ENCODE assay signal across 10 cellular contexts in genomic region chr6:70371454-70372105, GRCh38. TPM values are rescaled to one million over a fixed set of nuclear protein-coding genes. Genes with fewer than 3 reads are reported as not detected.
DNase-seq lines count a peak whose midpoint lies in the region; ATAC-seq, FAIRE-seq and TF ChIP-seq lines count a peak whose summit lies in the region.
"Had no signal": no experiment of that assay in that cellular context is flagged by ENCODE, and none has a peak within 500 bp of the region (broad histone marks: within the 10 kb centered on the region; RNA-seq: fewer than 3 reads in every experiment).

No MANE protein-coding gene starts in this region.

- no peaks in the 10 kb centered on the region for H3K4me1 Mint-ChIP-seq in activated CD8-positive, alpha-beta T cell treated with anti-CD3 and anti-CD28 coated beads for 36 hours (ENCODE audit: low read depth)
- H3K4me1 Mint-ChIP-seq in activated CD8-positive, alpha-beta T cell treated with anti-CD3 and anti-CD28 coated beads, Interleukin-2, amount 10 ng/mL, durations not matched to agents 7 days and 5 days (ENCODE audit: low read depth): no peaks in the 10 kb centered on the region
- peaks cover 9% of the 10 kb centered on the region for H3K4me1 Mint-ChIP-seq in astrocyte (ENCODE audit: low read depth, unreplicated experiment)
- peaks cover 5% of the 10 kb centered on the region for H3K4me1 Mint-ChIP-seq in type B pancreatic cell (ENCODE audit: unreplicated experiment)
- H3K4me1 Mint-ChIP-seq: activated naive CD8-positive, alpha-beta T cell treated with anti-CD3 and anti-CD28 coated beads, Interleukin-2, amount 10 ng/mL, durations not matched to agents 7 days and 5 days had no signal

- H3K27me3 ChIP-seq in astrocyte (ENCODE audit: insufficient read depth, low read length): peaks cover 33% of the 10 kb centered on the region
- H3K27me3 ChIP-seq: BLaER1 treated with 17β-estradiol and CSF1 and Interleukin-3, amounts not matched to agents 10 nM and 100 nM had no signal

- no peak overlapping the region for H2AFZ ChIP-seq in astrocyte (ENCODE audit: low read depth, low read length)

- peak; percentile 23 for FAIRE-seq in astrocyte (lab: Jason Lieb, UNC)

- no peaks in the 10 kb centered on the region for H4K20me1 ChIP-seq in astrocyte (ENCODE audit: insufficient read depth, low read length)
- H4K20me1 ChIP-seq: BLaER1 treated with 17β-estradiol and CSF1 and Interleukin-3, amounts not matched to agents 10 nM and 100 nM had no signal

- no peak overlapping the region for H3K27ac ChIP-seq in astrocyte (ENCODE audit: low read depth, low read length)
- H3K27ac ChIP-seq: BLaER1 treated with 17β-estradiol and CSF1 and Interleukin-3, amounts not matched to agents 10 nM and 100 nM had no signal

- POLR2A ChIA-PET in activated CD8-positive, alpha-beta T cell treated with anti-CD3 and anti-CD28 coated beads for 36 hours (lab: Charles Lee): no interaction called here
- POLR2A ChIA-PET in activated CD8-positive, alpha-beta T cell treated with anti-CD3 and anti-CD28 coated beads, Interleukin-2, amount 10 ng/mL, durations not matched to agents 7 days and 5 days (lab: Charles Lee): no interaction called here

- H3K9me3 Mint-ChIP-seq in activated CD8-positive, alpha-beta T cell treated with anti-CD3 and anti-CD28 coated beads for 36 hours: no peaks in the 10 kb centered on the region
- H3K9me3 Mint-ChIP-seq in activated CD8-positive, alpha-beta T cell treated with anti-CD3 and anti-CD28 coated beads, Interleukin-2, amount 10 ng/mL, durations not matched to agents 7 days and 5 days (ENCODE audit: insufficient read depth): no peaks in the 10 kb centered on the region
- H3K9me3 Mint-ChIP-seq in astrocyte (ENCODE audit: unreplicated experiment) (no peaks in the 10 kb centered on the region), type B pancreatic cell (no peaks in the 10 kb centered on the region)
- H3K9me3 Mint-ChIP-seq: activated naive CD8-positive, alpha-beta T cell treated with anti-CD3 and anti-CD28 coated beads, Interleukin-2, amount 10 ng/mL, durations not matched to agents 7 days and 5 days had no signal

- H3K4me1 ChIP-seq in astrocyte (ENCODE audit: insufficient read depth, low read length): no peaks in the 10 kb centered on the region

- DNase-seq in activated CD8-positive, alpha-beta T cell treated with anti-CD3 and anti-CD28 coated beads for 36 hours: no peak
- DNase-seq in activated CD8-positive, alpha-beta T cell treated with anti-CD3 and anti-CD28 coated beads, Interleukin-2, amount 10 ng/mL, durations not matched to agents 7 days and 5 days: no peak
- peak; percentile 27 to 86 for DNase-seq in NCI-H446 (lab: John Stamatoyannopoulos, UW)
- DNase-seq in astrocyte (ENCODE audit: low read depth): peak; percentile 64
- DNase-seq in iris pigment epithelial cell (ENCODE audit: low read depth): peak; percentile 74
- DNase-seq in type B pancreatic cell (ENCODE audit: extremely low spot score, unreplicated experiment): no peak
- DNase-seq in posterior vena cava (ENCODE audit: low spot score): no peak
- DNase-seq: activated naive CD8-positive, alpha-beta T cell treated with anti-CD3 and anti-CD28 coated beads, Interleukin-2, amount 10 ng/mL, durations not matched to agents 7 days and 5 days had no signal

- no peak overlapping the region for H3K4me3 Mint-ChIP-seq in activated CD8-positive, alpha-beta T cell treated with anti-CD3 and anti-CD28 coated beads for 36 hours
- H3K4me3 Mint-ChIP-seq in activated CD8-positive, alpha-beta T cell treated with anti-CD3 and anti-CD28 coated beads, Interleukin-2, amount 10 ng/mL, durations not matched to agents 7 days and 5 days: no peak overlapping the region
- no peak overlapping the region for H3K4me3 Mint-ChIP-seq in astrocyte (ENCODE audit: unreplicated experiment)
- H3K4me3 Mint-ChIP-seq in type B pancreatic cell: no peak overlapping the region
- H3K4me3 Mint-ChIP-seq: activated naive CD8-positive, alpha-beta T cell treated with anti-CD3 and anti-CD28 coated beads, Interleukin-2, amount 10 ng/mL, durations not matched to agents 7 days and 5 days had no signal

- no peak overlapping the region for H3K27ac Mint-ChIP-seq in activated CD8-positive, alpha-beta T cell treated with anti-CD3 and anti-CD28 coated beads for 36 hours
- H3K27ac Mint-ChIP-seq in activated CD8-positive, alpha-beta T cell treated with anti-CD3 and anti-CD28 coated beads, Interleukin-2, amount 10 ng/mL, durations not matched to agents 7 days and 5 days: no peak overlapping the region
- H3K27ac Mint-ChIP-seq in astrocyte (ENCODE audit: unreplicated experiment): no peak overlapping the region
- no peak overlapping the region for H3K27ac Mint-ChIP-seq in type B pancreatic cell
- H3K27ac Mint-ChIP-seq: activated naive CD8-positive, alpha-beta T cell treated with anti-CD3 and anti-CD28 coated beads, Interleukin-2, amount 10 ng/mL, durations not matched to agents 7 days and 5 days had no signal

- H3K36me3 ChIP-seq in astrocyte (ENCODE audit: insufficient read depth, low read length): no peaks in the 10 kb centered on the region
- H3K36me3 ChIP-seq: BLaER1 treated with 17β-estradiol and CSF1 and Interleukin-3, amounts not matched to agents 10 nM and 100 nM had no signal

- H3K4me3 ChIP-seq in astrocyte (ENCODE audit: insufficient read depth, low read depth, low read length): no peak overlapping the region
- H3K4me3 ChIP-seq: BLaER1 treated with 17β-estradiol and CSF1 and Interleukin-3, amounts not matched to agents 10 nM and 100 nM had no signal

- CTCF ChIA-PET in activated CD8-positive, alpha-beta T cell treated with anti-CD3 and anti-CD28 coated beads for 36 hours (lab: Charles Lee): interaction anchor here (0.8 to 10.1 kb wide), 11 partner anchors 9 to 639 kb away, joined by 3 to 202 read pairs (median 5); partner anchors contain the start of genes COL9A1 and FAM135A
- CTCF ChIA-PET in activated CD8-positive, alpha-beta T cell treated with anti-CD3 and anti-CD28 coated beads, Interleukin-2, amount 10 ng/mL, durations not matched to agents 7 days and 5 days (lab: Charles Lee): interaction anchor here (0.9 to 4.6 kb wide), 13 partner anchors 8 to 584 kb away, joined by 3 to 72 read pairs (median 4); no protein-coding TSS in a partner anchor

- H3K79me2 ChIP-seq in astrocyte (ENCODE audit: insufficient read depth, low read length): no peaks in the 10 kb centered on the region

- H3K4me2 ChIP-seq in astrocyte (ENCODE audit: low read length): no peak overlapping the region
- H3K4me2 ChIP-seq: BLaER1 treated with 17β-estradiol and CSF1 and Interleukin-3, amounts not matched to agents 10 nM and 100 nM had no signal

- H3K27me3 Mint-ChIP-seq in activated CD8-positive, alpha-beta T cell treated with anti-CD3 and anti-CD28 coated beads for 36 hours: peaks cover 13% of the 10 kb centered on the region
- peaks cover 30% of the 10 kb centered on the region for H3K27me3 Mint-ChIP-seq in activated CD8-positive, alpha-beta T cell treated with anti-CD3 and anti-CD28 coated beads, Interleukin-2, amount 10 ng/mL, durations not matched to agents 7 days and 5 days (ENCODE audit: low read depth)
- H3K27me3 Mint-ChIP-seq in astrocyte (ENCODE audit: low read depth, unreplicated experiment) (peaks cover 33% of the 10 kb centered on the region), type B pancreatic cell (peaks cover 11% of the 10 kb centered on the region)

- no peaks in the 10 kb centered on the region for H3K9me3 ChIP-seq in astrocyte (ENCODE audit: insufficient read depth, low read depth, low read length)
- H3K9me3 ChIP-seq: BLaER1 treated with 17β-estradiol and CSF1 and Interleukin-3, amounts not matched to agents 10 nM and 100 nM had no signal

- peak; percentile 43 for TF ChIP-seq CTCF in activated CD8-positive, alpha-beta T cell treated with anti-CD3 and anti-CD28 coated beads for 36 hours (IDR thresholded peaks at IDR 0.05)
- TF ChIP-seq CTCF in astrocyte (IDR thresholded peaks at IDR 0.05; ENCODE audit: insufficient read depth, low read depth, low read length) (peak; percentile 86), type B pancreatic cell (conservative IDR thresholded peaks at IDR 0.05) (peak; percentile 85)

- peak; percentile 47 for ATAC-seq in activated CD8-positive, alpha-beta T cell treated with anti-CD3 and anti-CD28 coated beads for 36 hours
- ATAC-seq in activated CD8-positive, alpha-beta T cell treated with anti-CD3 and anti-CD28 coated beads, Interleukin-2, amount 10 ng/mL, durations not matched to agents 7 days and 5 days: no peak
- ATAC-seq in HG03175 (IDR thresholded peaks at IDR 0.05; ENCODE audit: unreplicated experiment): peak; percentile 49

- no peak overlapping the region for H3K9ac ChIP-seq in astrocyte (ENCODE audit: low read length)
- H3K9ac ChIP-seq: BLaER1 treated with 17β-estradiol and CSF1 and Interleukin-3, amounts not matched to agents 10 nM and 100 nM had no signal

- no peaks in the 10 kb centered on the region for H3K36me3 Mint-ChIP-seq in activated CD8-positive, alpha-beta T cell treated with anti-CD3 and anti-CD28 coated beads for 36 hours (ENCODE audit: low read depth)
- H3K36me3 Mint-ChIP-seq in activated CD8-positive, alpha-beta T cell treated with anti-CD3 and anti-CD28 coated beads, Interleukin-2, amount 10 ng/mL, durations not matched to agents 7 days and 5 days (ENCODE audit: low read depth): no peaks in the 10 kb centered on the region
- H3K36me3 Mint-ChIP-seq in astrocyte (ENCODE audit: low read depth, unreplicated experiment): no peaks in the 10 kb centered on the region
- no peaks in the 10 kb centered on the region for H3K36me3 Mint-ChIP-seq in type B pancreatic cell
- H3K36me3 Mint-ChIP-seq: activated naive CD8-positive, alpha-beta T cell treated with anti-CD3 and anti-CD28 coated beads, Interleukin-2, amount 10 ng/mL, durations not matched to agents 7 days and 5 days had no signal

- intact Hi-C loops in activated CD8-positive, alpha-beta T cell treated with anti-CD3 and anti-CD28 coated beads for 36 hours (cut with micrococcal nuclease): no loop called here
- intact Hi-C loops in posterior vena cava (cut with DNase I): no loop called here

RNA-seq across cellular contexts. Expression of gene FAM135A, which starts 41.7 kb away (rescaled TPM):
- 1 to 10 TPM; 8.2 to 9.4 TPM for total RNA-seq in activated CD8-positive, alpha-beta T cell treated with anti-CD3 and anti-CD28 coated beads for 36 hours
- 1 to 10 TPM; 6.5 to 7.8 TPM for total RNA-seq in activated CD8-positive, alpha-beta T cell treated with anti-CD3 and anti-CD28 coated beads, Interleukin-2, amount 10 ng/mL, durations not matched to agents 7 days and 5 days
- total RNA-seq in astrocyte (8.4 and 10.0 TPM in 2 replicates), type B pancreatic cell (ENCODE audit: low replicate concordance) (26.5 and 33.4 TPM in 2 replicates), posterior vena cava (10 to 100 TPM; 14.9 to 19.2 TPM)

Comparison
In these comparisons a context has a peak if more than half of its experiments do, and no peak if none do; other contexts are left out.
1. DNase-seq: peak in NCI-H446 (2 of 2), astrocyte (single experiment) and iris pigment epithelial cell (single experiment); none in activated CD8-positive, alpha-beta T cell treated with anti-CD3 and anti-CD28 coated beads for 36 hours (single experiment), activated CD8-positive, alpha-beta T cell treated with anti-CD3 and anti-CD28 coated beads, Interleukin-2, amount 10 ng/mL, durations not matched to agents 7 days and 5 days (single experiment), type B pancreatic cell (single experiment) and posterior vena cava (single experiment).
2. Peak in every context shown above with its lines, with median percentiles within 50 percentile points of each other: CTCF ChIP-seq.